1 cellular context compared by ENCODE assay signal in genomic region chr5:175202461-175203065, GRCh38.
A peak's percentile ranks its signal among the peaks of the same experiment; 100 is the strongest.
TF ChIP-seq lines count a peak whose summit lies in the region.

No MANE protein-coding gene starts in this region.

TF ChIP-seq in HEK293, 187 proteins besides CTCF, POLR2A, EP300 and RAD21 (continued from another document):
- no peak for TF ChIP-seq ZNF639 (tag by site-specific recombination; IDR thresholded peaks at IDR 0.05)
- no peak for TF ChIP-seq ZBTB11 (tag by site-specific recombination; conservative IDR thresholded peaks at IDR 0.05; ENCODE audit: low read depth)
- TF ChIP-seq ZNF335 (tag by site-specific recombination; conservative IDR thresholded peaks at IDR 0.05) = peak; percentile 59
- no peak for TF ChIP-seq GLI2 (tag by site-specific recombination; IDR thresholded peaks at IDR 0.05; ENCODE audit: borderline replicate concordance, low read depth)
- no peak for TF ChIP-seq YY1 (tag by site-specific recombination; IDR thresholded peaks at IDR 0.05)
- TF ChIP-seq ZBTB48 (tag by site-specific recombination; IDR thresholded peaks at IDR 0.05) = peak; percentile 63; the same call in 1 of the 2 replicates
- no peak for TF ChIP-seq ZNF112 (tag by site-specific recombination; IDR thresholded peaks at IDR 0.05)
- TF ChIP-seq ZBTB17 (tag by site-specific recombination; IDR thresholded peaks at IDR 0.05) = 0 out of 2 replicates have a peak, but pooled peaks have one; percentile 16
- TF ChIP-seq ZNF830 (tag by site-specific recombination; IDR thresholded peaks at IDR 0.05; ENCODE audit: low read depth) = no peak
- no peak for TF ChIP-seq HOXA7 (CRISPR knock-in tag; IDR thresholded peaks at IDR 0.05; ENCODE audit: borderline replicate concordance)
- 0 out of 2 replicates have a peak, but pooled peaks have one; percentile 20 for TF ChIP-seq SP7 (tag by site-specific recombination; IDR thresholded peaks at IDR 0.05)
- TF ChIP-seq ZNF518A (tag by site-specific recombination; conservative IDR thresholded peaks at IDR 0.05; ENCODE audit: low read depth) = no peak
- TF ChIP-seq TSHZ1 (tag by site-specific recombination; IDR thresholded peaks at IDR 0.05; ENCODE audit: borderline replicate concordance) = peak; percentile 61; the same call in 1 of the 2 replicates
- no peak for TF ChIP-seq ZNF341 (tag by site-specific recombination; IDR thresholded peaks at IDR 0.05; ENCODE audit: low read depth)
- no peak for TF ChIP-seq ZNF654 (tag by site-specific recombination; IDR thresholded peaks at IDR 0.05; ENCODE audit: low read depth)
- no peak for TF ChIP-seq ZNF394 (tag by site-specific recombination; IDR thresholded peaks at IDR 0.05; ENCODE audit: borderline replicate concordance)
- no peak for TF ChIP-seq ELK4 (IDR thresholded peaks at IDR 0.05; ENCODE audit: borderline replicate concordance, low read depth, low read length)
- TF ChIP-seq EGR2 (tag by site-specific recombination; IDR thresholded peaks at IDR 0.05; ENCODE audit: low read depth) = no peak
- TF ChIP-seq, protein P1, sequence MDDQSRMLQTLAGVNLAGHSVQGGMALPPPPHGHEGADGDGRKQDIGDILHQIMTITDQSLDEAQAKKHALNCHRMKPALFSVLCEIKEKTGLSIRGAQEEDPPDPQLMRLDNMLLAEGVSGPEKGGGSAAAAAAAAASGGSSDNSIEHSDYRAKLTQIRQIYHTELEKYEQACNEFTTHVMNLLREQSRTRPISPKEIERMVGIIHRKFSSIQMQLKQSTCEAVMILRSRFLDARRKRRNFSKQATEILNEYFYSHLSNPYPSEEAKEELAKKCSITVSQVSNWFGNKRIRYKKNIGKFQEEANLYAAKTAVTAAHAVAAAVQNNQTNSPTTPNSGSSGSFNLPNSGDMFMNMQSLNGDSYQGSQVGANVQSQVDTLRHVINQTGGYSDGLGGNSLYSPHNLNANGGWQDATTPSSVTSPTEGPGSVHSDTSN (CRISPR knock-in tag; IDR thresholded peaks at IDR 0.05) = 0 out of 2 replicates have a peak, but pooled peaks have one; percentile 62
- no peak for TF ChIP-seq ZNF514 (tag by site-specific recombination; IDR thresholded peaks at IDR 0.05)
- TF ChIP-seq ZNF791 (tag by site-specific recombination; IDR thresholded peaks at IDR 0.05) = peak; percentile 94
- no peak for TF ChIP-seq ZNF548 (tag by site-specific recombination; IDR thresholded peaks at IDR 0.05)
